22 cellular contexts compared by ENCODE assay signal in the genomic region with DNA sequence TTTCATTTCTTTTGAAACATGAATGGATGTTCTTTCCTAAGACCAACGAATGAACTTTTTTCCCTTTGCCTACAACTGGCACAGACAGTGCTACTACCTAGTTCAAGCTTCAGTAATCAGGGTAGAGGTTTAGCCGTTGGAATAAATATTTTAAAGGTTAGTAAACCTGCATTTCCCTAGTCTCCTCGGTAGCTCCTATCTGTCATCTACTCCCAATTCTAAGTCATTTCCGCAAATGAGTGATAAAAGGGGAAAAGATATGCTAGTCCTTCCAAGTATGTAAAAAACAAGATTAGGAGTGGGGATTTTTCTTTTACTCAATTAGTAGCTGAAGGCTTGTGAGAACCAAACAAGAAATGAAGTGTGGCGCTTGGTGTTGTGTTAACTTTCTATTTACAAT. TPM values are rescaled to one million over a fixed set of nuclear protein-coding genes. Genes with fewer than 3 reads are reported as not detected.
DNase-seq lines count a peak whose midpoint lies in the region; ATAC-seq and TF ChIP-seq lines count a peak whose summit lies in the region.
"Had no signal": no experiment of that assay in that cellular context is flagged by ENCODE, and none has a peak within 500 bp of the region (broad histone marks: within the 10 kb centered on the region; RNA-seq: fewer than 3 reads in every experiment).

No MANE protein-coding gene starts in this region.

- peaks cover 0 to 51% (median 31%) of the 10 kb centered on the region in 9 donors for H3K36me3 ChIP-seq in heart left ventricle

- H3K4me3 ChIP-seq in heart left ventricle = no peak overlapping the region
- H3K4me3 ChIP-seq in cardiac fibroblast (replicated peaks in 1 of 2; ENCODE audit: low read depth in 2 of 2, low read length in 2 of 2) = no peak overlapping the region
- H3K4me3 ChIP-seq: coronary artery, thyroid gland had no signal

- no peaks in the 10 kb centered on the region for H3K27me3 Mint-ChIP-seq in mesothelial cell of epicardium (ENCODE audit: low read depth)
- no peaks in the 10 kb centered on the region for H3K27me3 Mint-ChIP-seq in activated T-helper 2 cell treated with anti-CD3 and anti-CD28 coated beads, Interferon-gamma antibody, Interleukin-2, Interleukin-4, amounts not matched to agents 10 μg/mL and 5 μg/mL and 100 μg/mL, durations not matched to agents 14 hours and 24 hours and 36 hours (ENCODE audit: low read depth)
- no peaks in the 10 kb centered on the region for H3K27me3 Mint-ChIP-seq in stimulated activated memory B cell treated with anti-CD40 and anti-IgM and Interleukin-4, amounts not matched to agents 10 μg/mL and 1 μg/mL and 100 μg/mL, for 72 hours
- no peaks in the 10 kb centered on the region for H3K27me3 Mint-ChIP-seq in glutamatergic neuron (ENCODE audit: unreplicated experiment)
- H3K27me3 Mint-ChIP-seq: activated CD4-positive, alpha-beta memory T cell treated with anti-CD3 and anti-CD28 coated beads for 36 hours had no signal

- no peak for TF ChIP-seq POLR2A in heart left ventricle (IDR thresholded peaks at IDR 0.05)

- H3K9me3 Mint-ChIP-seq in mesothelial cell of epicardium (no peaks in the 10 kb centered on the region), glutamatergic neuron (ENCODE audit: unreplicated experiment) (peaks cover 1% of the 10 kb centered on the region)
- no peaks in the 10 kb centered on the region for H3K9me3 Mint-ChIP-seq in activated T-helper 2 cell treated with anti-CD3 and anti-CD28 coated beads, Interferon-gamma antibody, Interleukin-2, Interleukin-4, amounts not matched to agents 10 μg/mL and 5 μg/mL and 100 μg/mL, durations not matched to agents 14 hours and 24 hours and 36 hours
- no peaks in the 10 kb centered on the region for H3K9me3 Mint-ChIP-seq in stimulated activated memory B cell treated with anti-CD40 and anti-IgM and Interleukin-4, amounts not matched to agents 10 μg/mL and 1 μg/mL and 100 μg/mL, for 72 hours
- H3K9me3 Mint-ChIP-seq: activated CD4-positive, alpha-beta memory T cell treated with anti-CD3 and anti-CD28 coated beads for 36 hours had no signal

- H3K27me3 ChIP-seq in heart left ventricle = no peaks in the 10 kb centered on the region
- H3K27me3 ChIP-seq: neutrophil, thyroid gland had no signal

- H3K4me1 Mint-ChIP-seq in mesothelial cell of epicardium = peaks cover 5% of the 10 kb centered on the region
- H3K4me1 Mint-ChIP-seq in activated T-helper 2 cell treated with anti-CD3 and anti-CD28 coated beads, Interferon-gamma antibody, Interleukin-2, Interleukin-4, amounts not matched to agents 10 μg/mL and 5 μg/mL and 100 μg/mL, durations not matched to agents 14 hours and 24 hours and 36 hours (ENCODE audit: low read depth) = peaks cover 19% of the 10 kb centered on the region
- H3K4me1 Mint-ChIP-seq in stimulated activated memory B cell treated with anti-CD40 and anti-IgM and Interleukin-4, amounts not matched to agents 10 μg/mL and 1 μg/mL and 100 μg/mL, for 72 hours = peaks cover 7% of the 10 kb centered on the region
- H3K4me1 Mint-ChIP-seq in glutamatergic neuron (ENCODE audit: low read depth, unreplicated experiment) = no peaks in the 10 kb centered on the region

- H3K4me1 ChIP-seq in heart left ventricle = peaks cover 0 to 26% (median 19%) of the 10 kb centered on the region in 12 donors

- intact Hi-C loops in left ventricle myocardium superior (cut with micrococcal nuclease) (no loop called here), heart left ventricle (cut with DNase I) (no loop called here)
- intact Hi-C loops in activated T-helper 2 cell treated with anti-CD3 and anti-CD28 coated beads, Interferon-gamma antibody, Interleukin-2, Interleukin-4, amounts not matched to agents 10 μg/mL and 5 μg/mL and 100 μg/mL, durations not matched to agents 14 hours and 24 hours and 36 hours (cut with micrococcal nuclease) = no loop called here

- H3K4me3 Mint-ChIP-seq in mesothelial cell of epicardium (no peak overlapping the region), glutamatergic neuron (ENCODE audit: unreplicated experiment) (no peak overlapping the region)
- no peak overlapping the region for H3K4me3 Mint-ChIP-seq in activated T-helper 2 cell treated with anti-CD3 and anti-CD28 coated beads, Interferon-gamma antibody, Interleukin-2, Interleukin-4, amounts not matched to agents 10 μg/mL and 5 μg/mL and 100 μg/mL, durations not matched to agents 14 hours and 24 hours and 36 hours (ENCODE audit: low read depth)
- H3K4me3 Mint-ChIP-seq in stimulated activated memory B cell treated with anti-CD40 and anti-IgM and Interleukin-4, amounts not matched to agents 10 μg/mL and 1 μg/mL and 100 μg/mL, for 72 hours = no peak overlapping the region
- H3K4me3 Mint-ChIP-seq: activated CD4-positive, alpha-beta memory T cell treated with anti-CD3 and anti-CD28 coated beads for 36 hours had no signal

- no peak for DNase-seq in left ventricle myocardium superior
- DNase-seq in heart left ventricle = no peak
- DNase-seq in cardiac fibroblast (ENCODE audit: low read depth in 2 of 2) = peak; percentile 47 to 72
- DNase-seq in mesothelial cell of epicardium (ENCODE audit: low spot score in 2 of 2, unreplicated experiment in 2 of 2) = no peak
- DNase-seq in activated T-helper 2 cell treated with anti-CD3 and anti-CD28 coated beads, Interferon-gamma antibody, Interleukin-2, Interleukin-4, amounts not matched to agents 10 μg/mL and 5 μg/mL and 100 μg/mL, durations not matched to agents 14 hours and 24 hours and 36 hours (ENCODE audit: low spot score) = no peak
- DNase-seq in T-helper 1 cell = no peak
- DNase-seq in glutamatergic neuron = no peak
- DNase-seq: activated CD4-positive, alpha-beta memory T cell treated with anti-CD3 and anti-CD28 coated beads for 36 hours; activated CD4-positive, CD25-positive, alpha-beta regulatory T cell; activated effector memory CD4-positive, alpha-beta T cell treated with anti-CD3 and anti-CD28 coated beads, Interleukin-2, amount 50 U/mL, for 16 hours; Caco-2; NCI-H1436 treated with DMSO at 0.1 percent for 48 hours; NCI-H524 treated with DMSO at 0.1 percent for 48 hours; retina; RPMI8226; stimulated activated CD4-positive, alpha-beta T cell treated with anti-CD3 and anti-CD28 coated beads, Interleukin-4, amount 100 ng/mL, for 1 hour; stimulated activated naive CD4-positive, alpha-beta T cell treated with Interleukin-2 at 50 U/mL for 16 hours; thyroid gland had no signal

- H3K36me3 Mint-ChIP-seq in mesothelial cell of epicardium = peaks cover 27% of the 10 kb centered on the region
- peaks cover 56% of the 10 kb centered on the region for H3K36me3 Mint-ChIP-seq in activated T-helper 2 cell treated with anti-CD3 and anti-CD28 coated beads, Interferon-gamma antibody, Interleukin-2, Interleukin-4, amounts not matched to agents 10 μg/mL and 5 μg/mL and 100 μg/mL, durations not matched to agents 14 hours and 24 hours and 36 hours (ENCODE audit: low read depth)
- peaks cover 30% of the 10 kb centered on the region for H3K36me3 Mint-ChIP-seq in stimulated activated memory B cell treated with anti-CD40 and anti-IgM and Interleukin-4, amounts not matched to agents 10 μg/mL and 1 μg/mL and 100 μg/mL, for 72 hours
- H3K36me3 Mint-ChIP-seq in glutamatergic neuron (ENCODE audit: unreplicated experiment) = no peaks in the 10 kb centered on the region

- peak; percentile 26 for ATAC-seq in left ventricle myocardium superior
- no peak for ATAC-seq in heart left ventricle
- ATAC-seq in stimulated activated memory B cell treated with anti-CD40 and anti-IgM and Interleukin-4, amounts not matched to agents 10 μg/mL and 1 μg/mL and 100 μg/mL, for 72 hours = no peak
- ATAC-seq: HCT116 had no signal

- TF ChIP-seq CTCF in heart left ventricle (IDR thresholded peaks at IDR 0.05) (no peak), cardiac fibroblast (IDR thresholded peaks at IDR 0.05; ENCODE audit: low read depth, low read length) (no peak), mesothelial cell of epicardium (IDR thresholded peaks at IDR 0.05; ENCODE audit: unreplicated experiment) (no peak), glutamatergic neuron (IDR thresholded peaks at IDR 0.05; ENCODE audit: partially characterized antibody, unreplicated experiment) (no peak)

- no peak overlapping the region for H3K27ac ChIP-seq in heart left ventricle
- H3K27ac ChIP-seq: coronary artery, thyroid gland had no signal

- 41 to 47% (median 42%) methylated on average over 5 of the region's 5 CpGs for WGBS in heart left ventricle, 4 donors

- H3K9me3 ChIP-seq in heart left ventricle = no peaks in the 10 kb centered on the region
- H3K9me3 ChIP-seq: Caco-2, neutrophil, thyroid gland had no signal

- H3K27ac Mint-ChIP-seq in mesothelial cell of epicardium (peak overlapping the region; percentile 43), glutamatergic neuron (ENCODE audit: unreplicated experiment) (no peak overlapping the region)
- H3K27ac Mint-ChIP-seq in activated T-helper 2 cell treated with anti-CD3 and anti-CD28 coated beads, Interferon-gamma antibody, Interleukin-2, Interleukin-4, amounts not matched to agents 10 μg/mL and 5 μg/mL and 100 μg/mL, durations not matched to agents 14 hours and 24 hours and 36 hours = no peak overlapping the region
- H3K27ac Mint-ChIP-seq in stimulated activated memory B cell treated with anti-CD40 and anti-IgM and Interleukin-4, amounts not matched to agents 10 μg/mL and 1 μg/mL and 100 μg/mL, for 72 hours = no peak overlapping the region
- H3K27ac Mint-ChIP-seq: activated CD4-positive, alpha-beta memory T cell treated with anti-CD3 and anti-CD28 coated beads for 36 hours had no signal

RNA-seq across cellular contexts. Expression of gene SLTM, which starts 15.2 kb away (rescaled TPM):
- total RNA-seq in left ventricle myocardium superior (43.8 TPM), heart left ventricle (10 to 100 TPM; 42.0 to 68.2 (median 48.1) TPM), mesothelial cell of epicardium (111 to 116 TPM (median 111 TPM) in 3 replicates), glutamatergic neuron (ENCODE audit: unreplicated experiment) (76.7 TPM)
- polyA plus RNA-seq in heart left ventricle = 10 to 100 TPM; 41.9 to 51.7 TPM
- total RNA-seq in activated T-helper 2 cell treated with anti-CD3 and anti-CD28 coated beads, Interferon-gamma antibody, Interleukin-2, Interleukin-4, amounts not matched to agents 10 μg/mL and 5 μg/mL and 100 μg/mL, durations not matched to agents 14 hours and 24 hours and 36 hours = 108 and 120 TPM in 2 replicates

Comparison
In these comparisons a context has a peak if more than half of its experiments do, and no peak if none do; other contexts are left out.
1. DNase-seq: peak in cardiac fibroblast (2 of 2); none in left ventricle myocardium superior (single experiment), heart left ventricle (0 of 5), mesothelial cell of epicardium (0 of 2), activated T-helper 2 cell treated with anti-CD3 and anti-CD28 coated beads, Interferon-gamma antibody, Interleukin-2, Interleukin-4, amounts not matched to agents 10 μg/mL and 5 μg/mL and 100 μg/mL, durations not matched to agents 14 hours and 24 hours and 36 hours (single experiment), T-helper 1 cell (0 of 5) and glutamatergic neuron (single experiment).